ENCODE assay signal across 26 cellular contexts in the genomic region with DNA sequence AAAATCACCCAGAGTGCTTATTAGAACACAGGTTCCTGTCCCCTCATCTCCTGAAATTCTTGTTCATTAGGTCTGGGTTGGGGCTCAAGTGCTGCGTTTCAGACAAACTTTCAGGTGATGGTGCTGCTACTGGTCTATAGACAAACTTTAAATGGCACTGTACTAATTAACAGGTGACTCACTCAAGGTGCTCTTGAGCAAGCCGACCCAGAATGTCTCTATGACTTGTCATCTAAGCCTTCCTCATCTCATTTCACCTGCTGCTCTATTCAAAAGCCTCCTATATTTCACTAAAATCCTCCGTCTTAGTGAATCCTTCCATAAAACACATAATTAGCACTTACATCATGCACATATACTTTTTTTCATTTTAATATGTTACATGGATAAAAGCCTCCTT.
"Had no signal": no experiment of that assay in that cellular context is flagged by ENCODE, and none has a peak within 500 bp of the region (broad histone marks: within the 10 kb centered on the region; RNA-seq: fewer than 3 reads in every experiment).

No MANE protein-coding gene starts in this region.

- H3K27ac Mint-ChIP-seq: activated naive CD4-positive, alpha-beta T cell treated with anti-CD3 and anti-CD28 coated beads for 36 hours; activated naive CD8-positive, alpha-beta T cell treated with anti-CD3 and anti-CD28 coated beads for 36 hours; activated T-cell treated with anti-CD3 and anti-CD28 coated beads, Interleukin-2, amount 50 U/mL, for 72 hours; brain; natural killer cell treated with Interleukin-12 subunit alpha and Interleukin-12 subunit beta and Interleukin-15 and Interleukin-18, amount 100 ng/mL, for 72 hours; stimulated activated effector memory CD8-positive, alpha-beta T cell treated with anti-CD3 and anti-CD28 coated beads, Interleukin-12 subunit alpha, Interleukin-12 subunit beta, amount 100 ng/mL, for 72 hours; stimulated activated naive CD8-positive, alpha-beta T cell treated with anti-CD3 and anti-CD28 coated beads, Interleukin-15, amount 100 ng/mL, for 72 hours; T-helper 1 cell treated with Interleukin-12 subunit alpha and Interleukin-12 subunit beta and Interleukin-4 antibody, amounts not matched to agents 30 μg/mL and 1 μg/mL, for 36 hours had no signal

- ATAC-seq: activated T-cell treated with anti-CD3 and anti-CD28 coated beads, Interleukin-2, amount 50 U/mL, for 72 hours; foreskin keratinocyte; heart left ventricle; left lung; lower lobe of right lung; natural killer cell treated with Interleukin-12 subunit alpha and Interleukin-12 subunit beta and Interleukin-15 and Interleukin-18, amount 100 ng/mL, for 72 hours; sciatic nerve; stimulated activated effector memory CD8-positive, alpha-beta T cell treated with anti-CD3 and anti-CD28 coated beads, Interleukin-12 subunit alpha, Interleukin-12 subunit beta, amount 100 ng/mL, for 72 hours; stimulated activated naive CD8-positive, alpha-beta T cell treated with anti-CD3 and anti-CD28 coated beads, Interleukin-15, amount 100 ng/mL, for 72 hours; upper lobe of right lung had no signal

- H3K4me3 Mint-ChIP-seq: activated naive CD4-positive, alpha-beta T cell treated with anti-CD3 and anti-CD28 coated beads for 36 hours; activated naive CD8-positive, alpha-beta T cell treated with anti-CD3 and anti-CD28 coated beads for 36 hours; activated T-cell treated with anti-CD3 and anti-CD28 coated beads, Interleukin-2, amount 50 U/mL, for 72 hours; brain; natural killer cell treated with Interleukin-12 subunit alpha and Interleukin-12 subunit beta and Interleukin-15 and Interleukin-18, amount 100 ng/mL, for 72 hours; stimulated activated effector memory CD8-positive, alpha-beta T cell treated with anti-CD3 and anti-CD28 coated beads, Interleukin-12 subunit alpha, Interleukin-12 subunit beta, amount 100 ng/mL, for 72 hours; stimulated activated naive CD8-positive, alpha-beta T cell treated with anti-CD3 and anti-CD28 coated beads, Interleukin-15, amount 100 ng/mL, for 72 hours; T-helper 1 cell treated with Interleukin-12 subunit alpha and Interleukin-12 subunit beta and Interleukin-4 antibody, amounts not matched to agents 30 μg/mL and 1 μg/mL, for 36 hours had no signal

- H3K4me1 Mint-ChIP-seq: activated naive CD8-positive, alpha-beta T cell treated with anti-CD3 and anti-CD28 coated beads for 36 hours; brain; stimulated activated effector memory CD8-positive, alpha-beta T cell treated with anti-CD3 and anti-CD28 coated beads, Interleukin-12 subunit alpha, Interleukin-12 subunit beta, amount 100 ng/mL, for 72 hours; stimulated activated naive CD8-positive, alpha-beta T cell treated with anti-CD3 and anti-CD28 coated beads, Interleukin-15, amount 100 ng/mL, for 72 hours had no signal

- H3K36me3 Mint-ChIP-seq: activated naive CD8-positive, alpha-beta T cell treated with anti-CD3 and anti-CD28 coated beads for 36 hours; brain; natural killer cell treated with Interleukin-12 subunit alpha and Interleukin-12 subunit beta and Interleukin-15 and Interleukin-18, amount 100 ng/mL, for 72 hours; stimulated activated effector memory CD8-positive, alpha-beta T cell treated with anti-CD3 and anti-CD28 coated beads, Interleukin-12 subunit alpha, Interleukin-12 subunit beta, amount 100 ng/mL, for 72 hours had no signal

- DNase-seq: activated CD4-positive, alpha-beta T cell treated with anti-CD3 and anti-CD28 coated beads for 1 hour; activated CD4-positive, alpha-beta T cell treated with anti-CD3 and anti-CD28 coated beads, Interleukin-2, amount 50 U/mL, for 1 hour; activated naive CD4-positive, alpha-beta T cell treated with anti-CD3 and anti-CD28 coated beads for 36 hours; activated naive CD8-positive, alpha-beta T cell treated with anti-CD3 and anti-CD28 coated beads for 36 hours; activated T-cell treated with anti-CD3 and anti-CD28 coated beads for 4 hours; activated T-cell treated with anti-CD3 and anti-CD28 coated beads, Interleukin-2, amount 50 U/mL, for 72 hours; adrenal gland; aorta; cortex of kidney; foreskin keratinocyte; heart left ventricle; kidney glomerular epithelial cell; left lung; lower lobe of right lung; mesendoderm; stimulated activated CD4-positive, alpha-beta T cell treated with anti-CD3 and anti-CD28 coated beads, Interleukin-4, amount 100 ng/mL, for 24 hours; stimulated activated naive CD8-positive, alpha-beta T cell treated with anti-CD3 and anti-CD28 coated beads, Interleukin-15, amount 100 ng/mL, for 72 hours; substantia nigra; SW 1271; T-helper 9 cell; upper lobe of right lung had no signal

- H3K9me3 Mint-ChIP-seq: activated naive CD4-positive, alpha-beta T cell treated with anti-CD3 and anti-CD28 coated beads for 36 hours; activated naive CD8-positive, alpha-beta T cell treated with anti-CD3 and anti-CD28 coated beads for 36 hours; activated T-cell treated with anti-CD3 and anti-CD28 coated beads, Interleukin-2, amount 50 U/mL, for 72 hours; natural killer cell treated with Interleukin-12 subunit alpha and Interleukin-12 subunit beta and Interleukin-15 and Interleukin-18, amount 100 ng/mL, for 72 hours; stimulated activated effector memory CD8-positive, alpha-beta T cell treated with anti-CD3 and anti-CD28 coated beads, Interleukin-12 subunit alpha, Interleukin-12 subunit beta, amount 100 ng/mL, for 72 hours; stimulated activated naive CD8-positive, alpha-beta T cell treated with anti-CD3 and anti-CD28 coated beads, Interleukin-15, amount 100 ng/mL, for 72 hours; T-helper 1 cell treated with Interleukin-12 subunit alpha and Interleukin-12 subunit beta and Interleukin-4 antibody, amounts not matched to agents 30 μg/mL and 1 μg/mL, for 36 hours had no signal
